ENCODE assay signal across 1 cellular context in genomic region chrX:152137771-152138387, GRCh38.
TF ChIP-seq lines count a peak whose summit lies in the region.

No MANE protein-coding gene starts in this region.

TF ChIP-seq in GM23338, 12 proteins besides CTCF, POLR2A, EP300 and RAD21 (continued from another document):
- TF ChIP-seq, protein P1, sequence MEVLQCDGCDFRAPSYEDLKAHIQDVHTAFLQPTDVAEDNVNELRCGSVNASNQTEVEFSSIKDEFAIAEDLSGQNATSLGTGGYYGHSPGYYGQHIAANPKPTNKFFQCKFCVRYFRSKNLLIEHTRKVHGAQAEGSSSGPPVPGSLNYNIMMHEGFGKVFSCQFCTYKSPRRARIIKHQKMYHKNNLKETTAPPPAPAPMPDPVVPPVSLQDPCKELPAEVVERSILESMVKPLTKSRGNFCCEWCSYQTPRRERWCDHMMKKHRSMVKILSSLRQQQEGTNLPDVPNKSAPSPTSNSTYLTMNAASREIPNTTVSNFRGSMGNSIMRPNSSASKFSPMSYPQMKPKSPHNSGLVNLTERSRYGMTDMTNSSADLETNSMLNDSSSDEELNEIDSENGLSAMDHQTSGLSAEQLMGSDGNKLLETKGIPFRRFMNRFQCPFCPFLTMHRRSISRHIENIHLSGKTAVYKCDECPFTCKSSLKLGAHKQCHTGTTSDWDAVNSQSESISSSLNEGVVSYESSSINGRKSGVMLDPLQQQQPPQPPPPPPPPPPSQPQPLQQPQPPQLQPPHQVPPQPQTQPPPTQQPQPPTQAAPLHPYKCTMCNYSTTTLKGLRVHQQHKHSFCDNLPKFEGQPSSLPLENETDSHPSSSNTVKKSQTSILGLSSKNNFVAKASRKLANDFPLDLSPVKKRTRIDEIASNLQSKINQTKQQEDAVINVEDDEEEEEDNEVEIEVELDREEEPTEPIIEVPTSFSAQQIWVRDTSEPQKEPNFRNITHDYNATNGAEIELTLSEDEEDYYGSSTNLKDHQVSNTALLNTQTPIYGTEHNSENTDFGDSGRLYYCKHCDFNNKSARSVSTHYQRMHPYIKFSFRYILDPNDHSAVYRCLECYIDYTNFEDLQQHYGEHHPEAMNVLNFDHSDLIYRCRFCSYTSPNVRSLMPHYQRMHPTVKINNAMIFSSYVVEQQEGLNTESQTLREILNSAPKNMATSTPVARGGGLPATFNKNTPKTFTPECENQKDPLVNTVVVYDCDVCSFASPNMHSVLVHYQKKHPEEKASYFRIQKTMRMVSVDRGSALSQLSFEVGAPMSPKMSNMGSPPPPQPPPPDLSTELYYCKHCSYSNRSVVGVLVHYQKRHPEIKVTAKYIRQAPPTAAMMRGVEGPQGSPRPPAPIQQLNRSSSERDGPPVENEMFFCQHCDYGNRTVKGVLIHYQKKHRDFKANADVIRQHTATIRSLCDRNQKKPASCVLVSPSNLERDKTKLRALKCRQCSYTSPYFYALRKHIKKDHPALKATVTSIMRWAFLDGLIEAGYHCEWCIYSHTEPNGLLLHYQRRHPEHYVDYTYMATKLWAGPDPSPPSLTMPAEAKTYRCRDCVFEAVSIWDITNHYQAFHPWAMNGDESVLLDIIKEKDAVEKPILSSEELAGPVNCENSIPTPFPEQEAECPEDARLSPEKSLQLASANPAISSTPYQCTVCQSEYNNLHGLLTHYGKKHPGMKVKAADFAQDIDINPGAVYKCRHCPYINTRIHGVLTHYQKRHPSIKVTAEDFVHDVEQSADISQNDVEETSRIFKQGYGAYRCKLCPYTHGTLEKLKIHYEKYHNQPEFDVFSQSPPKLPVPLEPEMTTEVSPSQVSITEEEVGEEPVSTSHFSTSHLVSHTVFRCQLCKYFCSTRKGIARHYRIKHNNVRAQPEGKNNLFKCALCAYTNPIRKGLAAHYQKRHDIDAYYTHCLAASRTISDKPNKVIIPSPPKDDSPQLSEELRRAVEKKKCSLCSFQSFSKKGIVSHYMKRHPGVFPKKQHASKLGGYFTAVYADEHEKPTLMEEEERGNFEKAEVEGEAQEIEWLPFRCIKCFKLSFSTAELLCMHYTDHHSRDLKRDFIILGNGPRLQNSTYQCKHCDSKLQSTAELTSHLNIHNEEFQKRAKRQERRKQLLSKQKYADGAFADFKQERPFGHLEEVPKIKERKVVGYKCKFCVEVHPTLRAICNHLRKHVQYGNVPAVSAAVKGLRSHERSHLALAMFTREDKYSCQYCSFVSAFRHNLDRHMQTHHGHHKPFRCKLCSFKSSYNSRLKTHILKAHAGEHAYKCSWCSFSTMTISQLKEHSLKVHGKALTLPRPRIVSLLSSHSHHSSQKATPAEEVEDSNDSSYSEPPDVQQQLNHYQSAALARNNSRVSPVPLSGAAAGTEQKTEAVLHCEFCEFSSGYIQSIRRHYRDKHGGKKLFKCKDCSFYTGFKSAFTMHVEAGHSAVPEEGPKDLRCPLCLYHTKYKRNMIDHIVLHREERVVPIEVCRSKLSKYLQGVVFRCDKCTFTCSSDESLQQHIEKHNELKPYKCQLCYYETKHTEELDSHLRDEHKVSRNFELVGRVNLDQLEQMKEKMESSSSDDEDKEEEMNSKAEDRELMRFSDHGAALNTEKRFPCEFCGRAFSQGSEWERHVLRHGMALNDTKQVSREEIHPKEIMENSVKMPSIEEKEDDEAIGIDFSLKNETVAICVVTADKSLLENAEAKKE (CRISPR knock-in tag; IDR thresholded peaks at IDR 0.05) = no peak
- TF ChIP-seq NANOG (IDR thresholded peaks at IDR 0.05; ENCODE audit: borderline replicate concordance) (no peak), ZNF331 (CRISPR knock-in tag; IDR thresholded peaks at IDR 0.05; ENCODE audit: low read depth) (no peak), EZH2 (IDR thresholded peaks at IDR 0.05; ENCODE audit: low read depth, unreplicated experiment) (no peak), JUNB (IDR thresholded peaks at IDR 0.05; ENCODE audit: unreplicated experiment) (no peak), POLR2AphosphoS5 (IDR thresholded peaks at IDR 0.05; ENCODE audit: low read depth) (no peak), STAT1 (IDR thresholded peaks at IDR 0.05; ENCODE audit: unreplicated experiment) (no peak), ZNF114 (CRISPR knock-in tag; IDR thresholded peaks at IDR 0.05) (no peak)
- TF ChIP-seq, protein P2, sequence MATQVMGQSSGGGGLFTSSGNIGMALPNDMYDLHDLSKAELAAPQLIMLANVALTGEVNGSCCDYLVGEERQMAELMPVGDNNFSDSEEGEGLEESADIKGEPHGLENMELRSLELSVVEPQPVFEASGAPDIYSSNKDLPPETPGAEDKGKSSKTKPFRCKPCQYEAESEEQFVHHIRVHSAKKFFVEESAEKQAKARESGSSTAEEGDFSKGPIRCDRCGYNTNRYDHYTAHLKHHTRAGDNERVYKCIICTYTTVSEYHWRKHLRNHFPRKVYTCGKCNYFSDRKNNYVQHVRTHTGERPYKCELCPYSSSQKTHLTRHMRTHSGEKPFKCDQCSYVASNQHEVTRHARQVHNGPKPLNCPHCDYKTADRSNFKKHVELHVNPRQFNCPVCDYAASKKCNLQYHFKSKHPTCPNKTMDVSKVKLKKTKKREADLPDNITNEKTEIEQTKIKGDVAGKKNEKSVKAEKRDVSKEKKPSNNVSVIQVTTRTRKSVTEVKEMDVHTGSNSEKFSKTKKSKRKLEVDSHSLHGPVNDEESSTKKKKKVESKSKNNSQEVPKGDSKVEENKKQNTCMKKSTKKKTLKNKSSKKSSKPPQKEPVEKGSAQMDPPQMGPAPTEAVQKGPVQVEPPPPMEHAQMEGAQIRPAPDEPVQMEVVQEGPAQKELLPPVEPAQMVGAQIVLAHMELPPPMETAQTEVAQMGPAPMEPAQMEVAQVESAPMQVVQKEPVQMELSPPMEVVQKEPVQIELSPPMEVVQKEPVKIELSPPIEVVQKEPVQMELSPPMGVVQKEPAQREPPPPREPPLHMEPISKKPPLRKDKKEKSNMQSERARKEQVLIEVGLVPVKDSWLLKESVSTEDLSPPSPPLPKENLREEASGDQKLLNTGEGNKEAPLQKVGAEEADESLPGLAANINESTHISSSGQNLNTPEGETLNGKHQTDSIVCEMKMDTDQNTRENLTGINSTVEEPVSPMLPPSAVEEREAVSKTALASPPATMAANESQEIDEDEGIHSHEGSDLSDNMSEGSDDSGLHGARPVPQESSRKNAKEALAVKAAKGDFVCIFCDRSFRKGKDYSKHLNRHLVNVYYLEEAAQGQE (IDR thresholded peaks at IDR 0.05; ENCODE audit: unreplicated experiment) = no peak
